In genomic region chr1:66176828-66177227, GRCh38 we compare ENCODE assay signal across 16 cellular contexts.
DNase-seq lines count a peak whose midpoint lies in the region; ATAC-seq and TF ChIP-seq lines count a peak whose summit lies in the region.
"Had no signal": no experiment of that assay in that cellular context is flagged by ENCODE, and none has a peak within 500 bp of the region (broad histone marks: within the 10 kb centered on the region; RNA-seq: fewer than 3 reads in every experiment).

No MANE protein-coding gene starts in this region.

- H3K9me2 ChIP-seq in SK-N-SH = no peaks in the 10 kb centered on the region

- no peak overlapping the region for H3K4me3 ChIP-seq in SK-N-SH (ENCODE audit: low read depth in 2 of 2, low read length in 1 of 2)
- H3K4me3 ChIP-seq in smooth muscle cell = no peak overlapping the region
- H3K4me3 ChIP-seq: BLaER1 treated with 17β-estradiol and CSF1 and Interleukin-3, amounts not matched to agents 10 nM and 100 nM had no signal

- no peaks in the 10 kb centered on the region for H3K9me3 ChIP-seq in SK-N-SH
- H3K9me3 ChIP-seq in smooth muscle cell (replicated peaks; ENCODE audit: low read depth) = no peaks in the 10 kb centered on the region
- H3K9me3 ChIP-seq: BLaER1 treated with 17β-estradiol and CSF1 and Interleukin-3, amounts not matched to agents 10 nM and 100 nM had no signal

- H3K27me3 ChIP-seq in SK-N-SH (ENCODE audit: insufficient read depth) = no peaks in the 10 kb centered on the region
- H3K27me3 ChIP-seq in smooth muscle cell (ENCODE audit: low read depth) = no peaks in the 10 kb centered on the region
- H3K27me3 ChIP-seq: BLaER1 treated with 17β-estradiol and CSF1 and Interleukin-3, amounts not matched to agents 10 nM and 100 nM had no signal

- peaks cover 3% of the 10 kb centered on the region for H3F3A ChIP-seq in SK-N-SH (replicated peaks; ENCODE audit: insufficient read depth)
- no peaks in the 10 kb centered on the region for H3F3A ChIP-seq in smooth muscle cell (ENCODE audit: low read depth)

- H4K20me1 ChIP-seq in SK-N-SH (ENCODE audit: insufficient read depth) (no peaks in the 10 kb centered on the region), smooth muscle cell (ENCODE audit: low read depth) (no peaks in the 10 kb centered on the region)
- H4K20me1 ChIP-seq: BLaER1 treated with 17β-estradiol and CSF1 and Interleukin-3, amounts not matched to agents 10 nM and 100 nM had no signal

- TF ChIP-seq RAD21 in SK-N-SH (IDR thresholded peaks at IDR 0.05; ENCODE audit: low read length) = no peak

- POLR2A ChIA-PET in SK-N-SH (lab: Yijun Ruan, JAX) = no interaction called here

- H3K27ac ChIP-seq in SK-N-SH (ENCODE audit: low read depth in 2 of 2, low read length in 1 of 2) (no peak overlapping the region; a peak in 2 of 4 replicates), caudate nucleus (ENCODE audit: low read depth, low read length) (peak overlapping the region; percentile 9), temporal lobe (ENCODE audit: low read depth, low read length) (peak overlapping the region; percentile 38), smooth muscle cell (ENCODE audit: low read depth) (no peak overlapping the region)
- H3K27ac ChIP-seq: BLaER1 treated with 17β-estradiol and CSF1 and Interleukin-3, amounts not matched to agents 10 nM and 100 nM had no signal

- H3K4me1 ChIP-seq in SK-N-SH (ENCODE audit: control insufficient read depth in 1 of 2, insufficient read depth in 2 of 2, low read depth in 1 of 2, low read length in 1 of 2) (peaks cover 6 to 15% of the 10 kb centered on the region in 2 experiments; a peak in 2 of 4 replicates), smooth muscle cell (ENCODE audit: low read depth) (no peaks in the 10 kb centered on the region)

- no peaks in the 10 kb centered on the region for H3K36me3 ChIP-seq in SK-N-SH (replicated peaks in 1 of 2; ENCODE audit: control insufficient read depth in 1 of 2, insufficient read depth in 2 of 2, low read length in 1 of 2)
- no peaks in the 10 kb centered on the region for H3K36me3 ChIP-seq in smooth muscle cell (ENCODE audit: low read depth)
- H3K36me3 ChIP-seq: BLaER1 treated with 17β-estradiol and CSF1 and Interleukin-3, amounts not matched to agents 10 nM and 100 nM had no signal

- ATAC-seq in SK-N-SH treated with all-trans-retinoic acid at 6 μM for 48 hours (peak; percentile 47; the same call in 1 of the 3 replicates), HG03354 (IDR thresholded peaks at IDR 0.05; ENCODE audit: poor library complexity, severe bottlenecking, unreplicated experiment) (no peak)
- ATAC-seq: CD8-positive, alpha-beta T cell had no signal

- H3K79me2 ChIP-seq in SK-N-SH (ENCODE audit: insufficient read depth) = no peaks in the 10 kb centered on the region
- no peaks in the 10 kb centered on the region for H3K79me2 ChIP-seq in smooth muscle cell (ENCODE audit: low read depth)

- no peak for TF ChIP-seq EP300 in SK-N-SH (IDR thresholded peaks at IDR 0.05; ENCODE audit: borderline replicate concordance in 1 of 2, low read depth in 1 of 2, low read length in 1 of 2)

- H2AFZ ChIP-seq in SK-N-SH (ENCODE audit: low read depth) = no peak overlapping the region
- no peak overlapping the region for H2AFZ ChIP-seq in smooth muscle cell (ENCODE audit: low read depth)

- 58% methylated on average over 1 of the region's 1 CpG for WGBS in SK-N-SH (ENCODE audit: low lambda C conversion rate)
- 54% methylated on average over 1 of the region's 1 CpG for WGBS in smooth muscle cell (ENCODE audit: low lambda C conversion rate)

- TF ChIP-seq CTCF in SK-N-SH (IDR thresholded peaks at IDR 0.05) = no peak
- no peak for TF ChIP-seq CTCF in smooth muscle cell (IDR thresholded peaks at IDR 0.05; ENCODE audit: borderline replicate concordance, insufficient read depth, poor library complexity, severe bottlenecking)

- H3K4me2 ChIP-seq in SK-N-SH (no peak overlapping the region), smooth muscle cell (no peak overlapping the region)
- H3K4me2 ChIP-seq: BLaER1 treated with 17β-estradiol and CSF1 and Interleukin-3, amounts not matched to agents 10 nM and 100 nM had no signal

- CTCF ChIA-PET in SK-N-SH (lab: Yijun Ruan, JAX) = interaction anchor here (1.0 to 1.3 kb wide), 2 partner anchors 65 to 66 kb away, joined by 3 to 4 read pairs; no protein-coding TSS in a partner anchor

- H3K9ac ChIP-seq in SK-N-SH (no peak overlapping the region), smooth muscle cell (ENCODE audit: low read depth) (no peak overlapping the region)
- H3K9ac ChIP-seq: BLaER1 treated with 17β-estradiol and CSF1 and Interleukin-3, amounts not matched to agents 10 nM and 100 nM had no signal

- DNase-seq in SK-N-SH = no peak
- peak; percentile 13 for DNase-seq in NCI-H526 treated with DMSO at 0.1 percent for 48 hours (lab: John Stamatoyannopoulos, UW)
- DNase-seq in caudate nucleus (lab: John Stamatoyannopoulos, UW) = no peak
- DNase-seq in HuH-7.5 (ENCODE audit: low spot score) = no peak
- no peak for DNase-seq in smooth muscle cell (lab: John Stamatoyannopoulos, UW; ENCODE audit: unreplicated experiment)
- DNase-seq: CD8-positive, alpha-beta T cell; DMS79; KBM-7; MV-4-11; NCI-H187; NCI-H524 treated with DMSO at 0.1 percent for 48 hours; SIG-M5 had no signal

TF ChIP-seq in SK-N-SH treated with all-trans-retinoic acid at 6 μM for 48 hours, 23 proteins besides CTCF, POLR2A, EP300 and RAD21 (continues in another document):
- no peak for TF ChIP-seq CREB5 (CRISPR knock-in tag; IDR thresholded peaks at IDR 0.05; ENCODE audit: low read depth)
- no peak for TF ChIP-seq ARNTL (CRISPR knock-in tag; IDR thresholded peaks at IDR 0.05; ENCODE audit: borderline replicate concordance, low read depth)
- no peak for TF ChIP-seq ZFP30 (CRISPR knock-in tag; IDR thresholded peaks at IDR 0.05)
- TF ChIP-seq BACH2 (CRISPR knock-in tag; IDR thresholded peaks at IDR 0.05; ENCODE audit: borderline replicate concordance) = no peak
- no peak for TF ChIP-seq PATZ1 (CRISPR knock-in tag; IDR thresholded peaks at IDR 0.05; ENCODE audit: borderline replicate concordance)
- TF ChIP-seq ESRRG (CRISPR knock-in tag; IDR thresholded peaks at IDR 0.05) = no peak

TF ChIP-seq in SK-N-SH, 30 proteins besides CTCF, POLR2A, EP300 and RAD21:
- no peak for TF ChIP-seq SIN3A (IDR thresholded peaks at IDR 0.05; ENCODE audit: borderline replicate concordance, low read depth, low read length)
- no peak for TF ChIP-seq TCF12 (IDR thresholded peaks at IDR 0.05)
- no peak for TF ChIP-seq ELF1 (IDR thresholded peaks at IDR 0.05)

Comparison
In these comparisons a context has a peak if more than half of its experiments do, and no peak if none do; other contexts are left out.
1. H3K27ac ChIP-seq: peak in caudate nucleus (single experiment) and temporal lobe (single experiment); none in SK-N-SH (0 of 2) and smooth muscle cell (single experiment).